ENCODE assay signal across 9 cellular contexts in genomic region chr1:160219062-160219929, GRCh38. TPM values are rescaled to one million over a fixed set of nuclear protein-coding genes. Genes with fewer than 3 reads are reported as not detected.
DNase-seq lines count a peak whose midpoint lies in the region; ATAC-seq and TF ChIP-seq lines count a peak whose summit lies in the region.
"Had no signal": no experiment of that assay in that cellular context is flagged by ENCODE, and none has a peak within 500 bp of the region (broad histone marks: within the 10 kb centered on the region; RNA-seq: fewer than 3 reads in every experiment).

No MANE protein-coding gene starts in this region.

- 37 to 49% (median 45%) methylated on average over 4 of the region's 4 CpGs for WGBS in adrenal gland, 4 donors
- 37% methylated on average over 4 of the region's 4 CpGs for WGBS in right cardiac atrium

- H3K27ac ChIP-seq in adrenal gland (peak overlapping the region in 3 of 5 donors; percentile 41 to 70 (median 61)), right cardiac atrium (ENCODE audit: low read length) (peak overlapping the region; percentile 24)

- H3K4me3 ChIP-seq in adrenal gland (no peak overlapping the region), right cardiac atrium (ENCODE audit: low read length) (no peak overlapping the region), skeletal muscle cell (ENCODE audit: low read depth, low read length) (no peak overlapping the region)

- no peaks in the 10 kb centered on the region for H3K27me3 ChIP-seq in adrenal gland
- no peaks in the 10 kb centered on the region for H3K27me3 ChIP-seq in right cardiac atrium (ENCODE audit: control insufficient read depth, insufficient read depth)

- H3K36me3 ChIP-seq in adrenal gland (replicated peaks in 1 of 2) = peaks cover 0 to 95% of the 10 kb centered on the region in 2 donors

- ATAC-seq in right cardiac atrium (peak; percentile 73 to 80), GM18511 (IDR thresholded peaks at IDR 0.05; ENCODE audit: unreplicated experiment) (no peak), HG03175 (IDR thresholded peaks at IDR 0.05; ENCODE audit: unreplicated experiment) (no peak)

- TF ChIP-seq CTCF in adrenal gland (IDR thresholded peaks at IDR 0.05) = peak; percentile 16 to 74 (median 60)

- H3K4me1 ChIP-seq in adrenal gland (replicated peaks in 1 of 2) (peaks cover 0 to 13% of the 10 kb centered on the region in 2 donors), right cardiac atrium (ENCODE audit: control insufficient read depth, insufficient read depth, low read length) (peaks cover 8% of the 10 kb centered on the region)

- H3K9me3 ChIP-seq in adrenal gland (replicated peaks in 1 of 3) (no peaks in the 10 kb centered on the region), right cardiac atrium (ENCODE audit: control insufficient read depth, low read length) (no peaks in the 10 kb centered on the region)

- TF ChIP-seq POLR2A in adrenal gland (IDR thresholded peaks at IDR 0.05) = no peak

- DNase-seq in AG20443 (ENCODE audit: low spot score) (peak; percentile 80), HT-29 (ENCODE audit: low spot score) (peak; percentile 50), adrenal gland (peak; percentile 56 to 80 (median 67)), right cardiac atrium (peak; percentile 44 to 69 (median 66)), skeletal muscle cell (ENCODE audit: low read depth) (peak; percentile 43)
- no peak for DNase-seq in activated CD4-positive, alpha-beta T cell treated with anti-CD3 and anti-CD28 coated beads for 1 hour
- DNase-seq: naive B cell had no signal

- intact Hi-C loops in adrenal gland (cut with DNase I) (loop anchor here in 1 of 2 donors (2.0 kb wide), 1 partner anchor 24 kb away; no protein-coding TSS in a partner anchor), right cardiac atrium (cut with DNase I) (loop anchor here in 2 of 4 donors (2.0 to 10.0 kb wide), 3 partner anchors 26 to 117 kb away; no protein-coding TSS in a partner anchor)

RNA-seq across cellular contexts. Expression of gene PEA15, which starts 14.1 kb away (rescaled TPM):
- 31.6 and 38.7 TPM in 2 replicates for total RNA-seq in HT-29 (2014; rRNA removed; shearing (Covaris generic))
- total RNA-seq in adrenal gland (100 to 1,000 TPM in 3 of 8 donors, 10 to 100 TPM in 5; 40.6 to 163 (median 90.0) TPM), right cardiac atrium (100 to 1,000 TPM; 169 to 223 (median 197) TPM)
- polyA plus RNA-seq in adrenal gland (100 to 1,000 TPM; 120 to 445 (median 162) TPM), right cardiac atrium (219 TPM)

RNA-seq across cellular contexts. Expression of gene CASQ1, which starts 28.9 kb away (rescaled TPM):
- total RNA-seq in HT-29 (2014; rRNA removed; shearing (Covaris generic)) = not detected in 2 replicates
- total RNA-seq in adrenal gland = 1 to 10 TPM in 1 of 8 donors, under 1 TPM in 1, not detected in 6; 0.11 to 1.6 TPM
- polyA plus RNA-seq in adrenal gland = under 1 TPM in 2 of 3 donors, not detected in 1; 0.16 to 0.17 TPM
- total RNA-seq in right cardiac atrium = 10 to 100 TPM in 3 of 4 donors, 1 to 10 TPM in 1; 9.5 to 24.7 (median 15.3) TPM
- 33.3 TPM for polyA plus RNA-seq in right cardiac atrium

RNA-seq across cellular contexts. Expression of gene DCAF8, which starts 43.1 kb away (rescaled TPM):
- total RNA-seq in HT-29 (2014; rRNA removed; shearing (Covaris generic)) = 54.1 and 69.3 TPM in 2 replicates
- total RNA-seq in adrenal gland = 100 to 1,000 TPM in 6 of 8 donors, 10 to 100 TPM in 2; 64.3 to 162 (median 127) TPM
- polyA plus RNA-seq in adrenal gland = 100 to 1,000 TPM in 2 of 3 donors, 10 to 100 TPM in 1; 78.9 to 140 (median 124) TPM
- 100 to 1,000 TPM; 113 to 152 (median 122) TPM for total RNA-seq in right cardiac atrium
- polyA plus RNA-seq in right cardiac atrium = 97.8 TPM

Comparison
In these comparisons a context has a peak if more than half of its experiments do, and no peak if none do; other contexts are left out.
1. ATAC-seq: peak in right cardiac atrium (2 of 2); none in GM18511 (single experiment) and HG03175 (single experiment).
2. RNA of gene CASQ1, which starts 28.9 kb away (total RNA-seq): 9.5 to 24.7 TPM in right cardiac atrium; 0.11 to 1.6 TPM in adrenal gland and not detected in HT-29; every median in the first group is over 4 times any median in the second.